In the genomic region with DNA sequence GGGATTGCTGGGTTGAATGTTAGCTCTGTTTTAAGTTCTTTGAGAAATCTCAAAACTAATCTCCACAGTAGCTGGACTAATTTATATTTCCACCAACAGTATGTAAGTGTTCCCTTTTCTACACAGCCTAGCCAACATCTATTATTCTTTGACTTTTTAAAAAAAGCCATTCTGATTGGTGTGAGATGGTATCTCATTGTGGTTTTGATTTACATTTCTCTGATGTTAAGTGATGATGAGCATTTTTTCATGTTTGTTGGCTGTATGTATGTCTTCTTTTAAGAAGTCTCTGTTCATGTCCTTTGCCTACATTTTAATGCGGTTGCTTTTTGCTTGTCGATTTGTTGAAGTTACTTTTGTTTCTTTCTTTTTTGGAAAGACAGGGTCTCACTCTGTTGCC, we compare ENCODE assay signal across 19 cellular contexts.
DNase-seq lines count a peak whose midpoint lies in the region; ATAC-seq lines count a peak whose summit lies in the region.
"Had no signal": no experiment of that assay in that cellular context is flagged by ENCODE, and none has a peak within 500 bp of the region (broad histone marks: within the 10 kb centered on the region; RNA-seq: fewer than 3 reads in every experiment).

No MANE protein-coding gene starts in this region.

- H3K27ac Mint-ChIP-seq in activated naive CD8-positive, alpha-beta T cell, result peak overlapping the region; percentile 22
- H3K27ac Mint-ChIP-seq in activated naive CD8-positive, alpha-beta T cell treated with anti-CD3 and anti-CD28 coated beads for 36 hours, result no peak overlapping the region
- no peak overlapping the region for H3K27ac Mint-ChIP-seq in activated T-helper 17 cell treated with anti-CD3 and anti-CD28 coated beads, Interleukin-2, amount 50 U/mL, for 72 hours

- peak overlapping the region; percentile 30 for H3K4me3 Mint-ChIP-seq in activated naive CD8-positive, alpha-beta T cell
- H3K4me3 Mint-ChIP-seq in activated naive CD8-positive, alpha-beta T cell treated with anti-CD3 and anti-CD28 coated beads for 36 hours, result no peak overlapping the region
- peak overlapping the region; percentile 70 for H3K4me3 Mint-ChIP-seq in activated T-helper 17 cell treated with anti-CD3 and anti-CD28 coated beads, Interleukin-2, amount 50 U/mL, for 72 hours

- no peaks in the 10 kb centered on the region for H3K9me3 ChIP-seq in thymus (ENCODE audit: control insufficient read depth)
- H3K9me3 ChIP-seq: SJCRH30 had no signal

- H3K27ac ChIP-seq in thymus (ENCODE audit: low read depth), result peak overlapping the region; percentile 60
- no peak overlapping the region for H3K27ac ChIP-seq in caudate nucleus (ENCODE audit: low read depth, low read length)
- H3K27ac ChIP-seq: KMS-11, SJCRH30 had no signal

- H3K4me1 Mint-ChIP-seq in activated naive CD8-positive, alpha-beta T cell (ENCODE audit: low read depth), result peaks cover 29% of the 10 kb centered on the region
- peaks cover 8% of the 10 kb centered on the region for H3K4me1 Mint-ChIP-seq in activated naive CD8-positive, alpha-beta T cell treated with anti-CD3 and anti-CD28 coated beads for 36 hours
- no peaks in the 10 kb centered on the region for H3K4me1 Mint-ChIP-seq in activated T-helper 17 cell treated with anti-CD3 and anti-CD28 coated beads, Interleukin-2, amount 50 U/mL, for 72 hours

- no peaks in the 10 kb centered on the region for H3K36me3 Mint-ChIP-seq in activated naive CD8-positive, alpha-beta T cell
- no peaks in the 10 kb centered on the region for H3K36me3 Mint-ChIP-seq in activated naive CD8-positive, alpha-beta T cell treated with anti-CD3 and anti-CD28 coated beads for 36 hours
- no peaks in the 10 kb centered on the region for H3K36me3 Mint-ChIP-seq in activated T-helper 17 cell treated with anti-CD3 and anti-CD28 coated beads, Interleukin-2, amount 50 U/mL, for 72 hours (ENCODE audit: low read depth)

- H3K9me3 Mint-ChIP-seq in activated naive CD8-positive, alpha-beta T cell (ENCODE audit: low read depth), result no peaks in the 10 kb centered on the region
- no peaks in the 10 kb centered on the region for H3K9me3 Mint-ChIP-seq in activated naive CD8-positive, alpha-beta T cell treated with anti-CD3 and anti-CD28 coated beads for 36 hours
- H3K9me3 Mint-ChIP-seq in activated T-helper 17 cell treated with anti-CD3 and anti-CD28 coated beads, Interleukin-2, amount 50 U/mL, for 72 hours, result no peaks in the 10 kb centered on the region

- WGBS in thymus, result 20% methylated on average over 2 of the region's 2 CpGs

- H3K27me3 ChIP-seq in thymus (ENCODE audit: control insufficient read depth, insufficient read depth), result no peaks in the 10 kb centered on the region
- H3K27me3 ChIP-seq: SJCRH30 had no signal

- H3K27me3 Mint-ChIP-seq in activated naive CD8-positive, alpha-beta T cell, result no peaks in the 10 kb centered on the region
- no peaks in the 10 kb centered on the region for H3K27me3 Mint-ChIP-seq in activated naive CD8-positive, alpha-beta T cell treated with anti-CD3 and anti-CD28 coated beads for 36 hours
- H3K27me3 Mint-ChIP-seq in activated T-helper 17 cell treated with anti-CD3 and anti-CD28 coated beads, Interleukin-2, amount 50 U/mL, for 72 hours, result no peaks in the 10 kb centered on the region

- peaks cover 8% of the 10 kb centered on the region for H3K4me1 ChIP-seq in thymus (ENCODE audit: control insufficient read depth, insufficient read depth, low read length)
- H3K4me1 ChIP-seq: SJCRH30 had no signal

- ATAC-seq in activated T-helper 17 cell treated with anti-CD3 and anti-CD28 coated beads, Interleukin-2, amount 50 U/mL, for 72 hours (replicated peaks), result no peak
- ATAC-seq: HCT116 had no signal

- DNase-seq in activated naive CD8-positive, alpha-beta T cell treated with anti-CD3 and anti-CD28 coated beads for 36 hours, result no peak
- DNase-seq in Jurkat, Clone E6-1 (ENCODE audit: low read depth, low spot score), result peak; percentile 56
- DNase-seq in A172 (ENCODE audit: low spot score) (no peak), activated gamma-delta T cell treated with Interleukin-2 at 50 U/mL for 16 hours (no peak), caudate nucleus (lab: John Stamatoyannopoulos, UW) (no peak)
- DNase-seq: EL, GF-D8, NCI-H1417, NCI-H1694 treated with DMSO at 0.1 percent for 48 hours, NCI-H2081 treated with DMSO at 0.1 percent for 48 hours, NCI-H2171 treated with DMSO at 0.1 percent for 48 hours, NCI-H526, OCI-M1, SJCRH30 had no signal

- H3K4me3 ChIP-seq in Jurkat, Clone E6-1 (ENCODE audit: low read length), result no peak overlapping the region
- H3K4me3 ChIP-seq in thymus (ENCODE audit: low read length), result no peak overlapping the region
- H3K4me3 ChIP-seq: SJCRH30 had no signal

- no peaks in the 10 kb centered on the region for H3K36me3 ChIP-seq in thymus (ENCODE audit: control insufficient read depth, insufficient read depth)
- H3K36me3 ChIP-seq: SJCRH30 had no signal
